Comparison of ENCODE assay signal across 10 cellular contexts in the genomic region with DNA sequence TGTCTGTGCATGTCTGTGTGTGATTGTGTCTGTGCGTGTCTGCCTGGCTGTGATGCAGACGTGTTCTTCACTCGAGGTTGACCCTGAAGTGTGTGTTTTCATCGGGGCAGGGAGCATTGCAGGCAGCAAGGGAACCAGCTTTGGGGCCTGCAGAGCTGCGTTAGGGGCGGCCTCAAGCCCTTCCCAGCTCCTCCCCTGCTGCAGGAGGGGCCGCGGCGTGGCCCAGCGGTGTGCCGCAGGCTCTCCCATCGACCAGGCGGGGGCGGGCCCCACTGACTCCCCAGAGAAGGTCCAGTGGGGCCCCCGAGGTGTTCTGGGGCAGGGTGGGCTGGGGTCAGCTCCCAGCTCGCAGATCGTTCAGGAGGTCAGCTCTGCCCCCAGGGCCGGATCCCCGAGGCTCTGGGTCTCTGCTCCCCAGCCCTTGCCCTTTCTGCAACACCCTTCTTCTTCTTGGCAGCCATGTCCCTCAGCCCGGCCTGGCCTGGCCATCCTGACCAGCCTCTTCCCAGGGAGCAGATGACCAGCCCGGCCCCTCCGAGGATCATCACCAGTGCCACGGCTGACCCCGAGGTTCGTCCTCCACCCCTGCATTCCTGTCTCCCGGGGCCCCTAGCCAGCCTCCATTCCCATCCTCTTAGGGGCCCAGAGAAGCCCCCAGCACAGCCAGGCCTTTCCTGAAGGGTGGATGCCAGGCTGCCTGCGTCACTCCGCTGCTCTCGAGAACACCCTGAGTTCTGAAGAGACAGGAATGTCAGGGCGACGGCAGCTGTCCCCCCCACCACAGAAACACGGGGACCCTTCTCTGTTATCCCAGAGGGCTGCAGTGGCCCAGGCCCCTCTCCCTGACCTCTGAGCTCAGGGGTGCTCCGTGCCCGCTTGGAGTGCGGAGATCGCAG. TPM values are rescaled to one million over a fixed set of nuclear protein-coding genes. Genes with fewer than 3 reads are reported as not detected.
DNase-seq lines count a peak whose midpoint lies in the region; ATAC-seq and TF ChIP-seq lines count a peak whose summit lies in the region.
"Had no signal": no experiment of that assay in that cellular context is flagged by ENCODE, and none has a peak within 500 bp of the region (broad histone marks: within the 10 kb centered on the region; RNA-seq: fewer than 3 reads in every experiment).

No MANE protein-coding gene starts in this region.

- H3K4me3 ChIP-seq in thoracic aorta = peak overlapping the region; percentile 28

- H3K9me3 Mint-ChIP-seq in activated CD8-positive, alpha-beta memory T cell treated with anti-CD3 and anti-CD28 coated beads, Interleukin-2, amount 10 ng/mL, durations not matched to agents 7 days and 5 days (ENCODE audit: low read depth) = no peaks in the 10 kb centered on the region
- H3K9me3 Mint-ChIP-seq: T-helper 1 cell treated with Interleukin-12 subunit alpha and Interleukin-12 subunit beta and Interleukin-4 antibody, amounts not matched to agents 30 μg/mL and 1 μg/mL, for 36 hours had no signal

- no peak overlapping the region for H3K27ac ChIP-seq in thoracic aorta

- H3K36me3 ChIP-seq in thoracic aorta = no peaks in the 10 kb centered on the region

- peaks cover 0 to 13% of the 10 kb centered on the region in 2 donors for H3K4me1 ChIP-seq in thoracic aorta (ENCODE audit: control insufficient read depth in 1 of 2, low read depth in 2 of 2)

- ATAC-seq in activated CD8-positive, alpha-beta memory T cell treated with anti-CD3 and anti-CD28 coated beads, Interleukin-2, amount 10 ng/mL, durations not matched to agents 7 days and 5 days = peak; percentile 69
- no peak for ATAC-seq in thoracic aorta (ENCODE audit: insufficient number of reproducible peaks, low FRiP score, low read depth)
- no peak for ATAC-seq in activated CD4-positive, CD25-positive, alpha-beta regulatory T cell treated with anti-CD3 and anti-CD28 coated beads, Interleukin-2, amount 50 U/mL, for 24 hours

- TF ChIP-seq CTCF in thoracic aorta (IDR thresholded peaks at IDR 0.05) = no peak

- CTCF ChIA-PET in activated CD8-positive, alpha-beta memory T cell treated with anti-CD3 and anti-CD28 coated beads, Interleukin-2, amount 10 ng/mL, durations not matched to agents 7 days and 5 days (lab: Charles Lee) = no interaction called here

- H3K4me3 Mint-ChIP-seq in activated CD8-positive, alpha-beta memory T cell treated with anti-CD3 and anti-CD28 coated beads, Interleukin-2, amount 10 ng/mL, durations not matched to agents 7 days and 5 days = no peak overlapping the region
- H3K4me3 Mint-ChIP-seq: T-helper 1 cell treated with Interleukin-12 subunit alpha and Interleukin-12 subunit beta and Interleukin-4 antibody, amounts not matched to agents 30 μg/mL and 1 μg/mL, for 36 hours had no signal

- no peaks in the 10 kb centered on the region for H3K36me3 Mint-ChIP-seq in activated CD8-positive, alpha-beta memory T cell treated with anti-CD3 and anti-CD28 coated beads, Interleukin-2, amount 10 ng/mL, durations not matched to agents 7 days and 5 days

- H3K9me3 ChIP-seq in thoracic aorta = no peaks in the 10 kb centered on the region

- no peaks in the 10 kb centered on the region for H3K27me3 ChIP-seq in thoracic aorta (replicated peaks; ENCODE audit: insufficient read depth)

- H3K27me3 Mint-ChIP-seq in activated CD8-positive, alpha-beta memory T cell treated with anti-CD3 and anti-CD28 coated beads, Interleukin-2, amount 10 ng/mL, durations not matched to agents 7 days and 5 days = no peaks in the 10 kb centered on the region

- no peak overlapping the region for H3K27ac Mint-ChIP-seq in activated CD8-positive, alpha-beta memory T cell treated with anti-CD3 and anti-CD28 coated beads, Interleukin-2, amount 10 ng/mL, durations not matched to agents 7 days and 5 days
- H3K27ac Mint-ChIP-seq: T-helper 1 cell treated with Interleukin-12 subunit alpha and Interleukin-12 subunit beta and Interleukin-4 antibody, amounts not matched to agents 30 μg/mL and 1 μg/mL, for 36 hours had no signal

- H3K4me1 Mint-ChIP-seq in activated CD8-positive, alpha-beta memory T cell treated with anti-CD3 and anti-CD28 coated beads, Interleukin-2, amount 10 ng/mL, durations not matched to agents 7 days and 5 days = no peaks in the 10 kb centered on the region

- no peak for DNase-seq in activated CD8-positive, alpha-beta memory T cell treated with anti-CD3 and anti-CD28 coated beads, Interleukin-2, amount 10 ng/mL, durations not matched to agents 7 days and 5 days
- no peak for DNase-seq in activated CD8-positive, alpha-beta memory T cell treated with anti-CD3 and anti-CD28 coated beads, Interleukin-2, amount 50 U/mL, for 48 hours
- DNase-seq in SK-N-DZ (ENCODE audit: low spot score) (peak; percentile 65), iPS-NIHi11 (ENCODE audit: low spot score) (peak; percentile 72), thoracic aorta (ENCODE audit: low spot score) (no peak), NCI-H2171 (lab: John Stamatoyannopoulos, UW) (no peak)
- DNase-seq in stimulated activated CD4-positive, alpha-beta T cell treated with anti-CD3 and anti-CD28 coated beads, Interleukin-4, amount 100 ng/mL, for 1 hour = no peak

RNA-seq across cellular contexts. Expression of gene KLHL30, which starts 11.1 kb away (rescaled TPM):
- total RNA-seq in activated CD8-positive, alpha-beta memory T cell treated with anti-CD3 and anti-CD28 coated beads, Interleukin-2, amount 10 ng/mL, durations not matched to agents 7 days and 5 days = not detected
- polyA plus RNA-seq in SK-N-DZ (2014; cell fraction: cytosol; rRNA removed) = 4.3 and 6.4 TPM in 2 replicates
- polyA plus RNA-seq in SK-N-DZ (2014; cell fraction: nucleus; rRNA removed) = 6.6 and 8.2 TPM in 2 replicates
- 10 to 100 TPM; 18.3 to 33.4 TPM for total RNA-seq in thoracic aorta
- total RNA-seq: endothelial cell of umbilical vein had no signal
- polyA plus RNA-seq: endothelial cell of umbilical vein had no signal

RNA-seq across cellular contexts. Expression of gene ESPNL, which starts 27.3 kb away (rescaled TPM):
- total RNA-seq in activated CD8-positive, alpha-beta memory T cell treated with anti-CD3 and anti-CD28 coated beads, Interleukin-2, amount 10 ng/mL, durations not matched to agents 7 days and 5 days = under 1 TPM in 1 of 2 experiments, not detected in 1; 0.05 TPM
- polyA plus RNA-seq in SK-N-DZ (2014; cell fraction: cytosol; rRNA removed) = 10.9 and 11.8 TPM in 2 replicates
- polyA plus RNA-seq in SK-N-DZ (2014; cell fraction: nucleus; rRNA removed) = 29.8 and 39.1 TPM in 2 replicates
- total RNA-seq in thoracic aorta = under 1 TPM in 1 of 2 donors, not detected in 1; 0.35 TPM
- total RNA-seq: endothelial cell of umbilical vein had no signal
- polyA plus RNA-seq: endothelial cell of umbilical vein had no signal

RNA-seq across cellular contexts. Expression of gene ERFE, which starts 31.4 kb away (rescaled TPM):
- total RNA-seq in activated CD8-positive, alpha-beta memory T cell treated with anti-CD3 and anti-CD28 coated beads, Interleukin-2, amount 10 ng/mL, durations not matched to agents 7 days and 5 days = not detected
- polyA plus RNA-seq in SK-N-DZ (2014; cell fraction: cytosol; rRNA removed) = 4.6 and 6.2 TPM in 2 replicates
- 4.9 and 13.2 TPM in 2 replicates for polyA plus RNA-seq in SK-N-DZ (2014; cell fraction: nucleus; rRNA removed)
- 1 to 10 TPM; 1.3 to 1.5 TPM for total RNA-seq in thoracic aorta

Comparison
In these comparisons a context has a peak if more than half of its experiments do, and no peak if none do; other contexts are left out.
1. DNase-seq: peak in SK-N-DZ (single experiment) and iPS-NIHi11 (single experiment); none in activated CD8-positive, alpha-beta memory T cell treated with anti-CD3 and anti-CD28 coated beads, Interleukin-2, amount 10 ng/mL, durations not matched to agents 7 days and 5 days (single experiment), activated CD8-positive, alpha-beta memory T cell treated with anti-CD3 and anti-CD28 coated beads, Interleukin-2, amount 50 U/mL, for 48 hours (single experiment), thoracic aorta (single experiment), stimulated activated CD4-positive, alpha-beta T cell treated with anti-CD3 and anti-CD28 coated beads, Interleukin-4, amount 100 ng/mL, for 1 hour (single experiment) and NCI-H2171 (single experiment).
2. RNA of gene KLHL30, which starts 11.1 kb away (total RNA-seq): 18.3 to 33.4 TPM in thoracic aorta; not detected in activated CD8-positive, alpha-beta memory T cell treated with anti-CD3 and anti-CD28 coated beads, Interleukin-2, amount 10 ng/mL, durations not matched to agents 7 days and 5 days; every median in the first group is over 10 times any median in the second.